29 cellular contexts compared by ENCODE assay signal in genomic region chr4:3362431-3363287, GRCh38.
A peak's percentile ranks its signal among the peaks of the same experiment; 100 is the strongest.
DNase-seq lines count a peak whose midpoint lies in the region; ATAC-seq and TF ChIP-seq lines count a peak whose summit lies in the region.
"Had no signal": no experiment of that assay in that cellular context is flagged by ENCODE, and none has a peak within 500 bp of the region (broad histone marks: within the 10 kb centered on the region; RNA-seq: fewer than 3 reads in every experiment).

No MANE protein-coding gene starts in this region.

- H3K36me3 Mint-ChIP-seq in WTC11 (no peaks in the 10 kb centered on the region), glutamatergic neuron (ENCODE audit: unreplicated experiment) (no peaks in the 10 kb centered on the region)
- H3K36me3 Mint-ChIP-seq: activated naive CD8-positive, alpha-beta T cell treated with anti-CD3 and anti-CD28 coated beads, Interleukin-2, amount 10 ng/mL, durations not matched to agents 7 days and 5 days; natural killer cell had no signal

- no peaks in the 10 kb centered on the region for H3K9me3 Mint-ChIP-seq in WTC11
- H3K9me3 Mint-ChIP-seq in glutamatergic neuron (ENCODE audit: unreplicated experiment): peaks cover 14% of the 10 kb centered on the region
- H3K9me3 Mint-ChIP-seq: activated CD4-positive, alpha-beta memory T cell treated with anti-CD3 and anti-CD28 coated beads, Interleukin-2, amount 10 ng/mL, durations not matched to agents 7 days and 5 days; activated naive CD8-positive, alpha-beta T cell treated with anti-CD3 and anti-CD28 coated beads, Interleukin-2, amount 10 ng/mL, durations not matched to agents 7 days and 5 days had no signal

- intact Hi-C loops in upper lobe of right lung (cut with DNase I): no loop called here

- H3K4me1 Mint-ChIP-seq in WTC11: peaks cover 7% of the 10 kb centered on the region
- peaks cover 31% of the 10 kb centered on the region for H3K4me1 Mint-ChIP-seq in glutamatergic neuron (ENCODE audit: low read depth, unreplicated experiment)
- H3K4me1 Mint-ChIP-seq: activated naive CD8-positive, alpha-beta T cell treated with anti-CD3 and anti-CD28 coated beads, Interleukin-2, amount 10 ng/mL, durations not matched to agents 7 days and 5 days had no signal

- no peak overlapping the region for H3K27ac ChIP-seq in upper lobe of right lung
- H3K27ac ChIP-seq: upper lobe of left lung had no signal

- ATAC-seq in WTC11: no peak
- peak; percentile 6 for ATAC-seq in upper lobe of right lung
- ATAC-seq: mucosa of descending colon, Right ventricle myocardium inferior had no signal

- H3K36me3 ChIP-seq in upper lobe of right lung: no peaks in the 10 kb centered on the region
- H3K36me3 ChIP-seq: upper lobe of left lung had no signal

- DNase-seq in activated CD8-positive, alpha-beta memory T cell treated with anti-CD3 and anti-CD28 coated beads for 24 hours: peak; percentile 33
- no peak for DNase-seq in activated CD8-positive, alpha-beta memory T cell treated with anti-CD3 and anti-CD28 coated beads, Interleukin-2, amount 50 U/mL, for 4 hours
- DNase-seq in WTC11 (ENCODE audit: low spot score) (no peak), glutamatergic neuron (no peak), upper lobe of right lung (no peak), NCI-H774 (lab: John Stamatoyannopoulos, UW) (no peak), NCI-H1048 (lab: John Stamatoyannopoulos, UW) (no peak), SHP77 (lab: John Stamatoyannopoulos, UW) (no peak)
- DNase-seq: 8988T; activated CD4-positive, alpha-beta memory T cell treated with anti-CD3 and anti-CD28 coated beads, Interleukin-2, amount 10 ng/mL, durations not matched to agents 7 days and 5 days; activated CD4-positive, CD25-positive, alpha-beta regulatory T cell treated with anti-CD3 and anti-CD28 coated beads, Interleukin-2, amount 50 U/mL, for 72 hours; activated gamma-delta T cell; activated naive CD8-positive, alpha-beta T cell treated with anti-CD3 and anti-CD28 coated beads, Interleukin-2, amount 10 ng/mL, durations not matched to agents 7 days and 5 days; activated T-cell treated with anti-CD3 and anti-CD28 coated beads for 4 hours; caudate nucleus; DMS79 treated with DMSO at 0.1 percent for 48 hours; GDM1; Karpas-422; natural killer cell; NCI-H1417 treated with DMSO at 0.1 percent for 48 hours; NCI-H2029 treated with DMSO at 0.1 percent for 48 hours; NCI-H226; NCI-H69; small intestine; stimulated activated naive CD4-positive, alpha-beta T cell; T-helper 2 cell had no signal

- H3K9me3 ChIP-seq in upper lobe of right lung: no peaks in the 10 kb centered on the region
- H3K9me3 ChIP-seq: mucosa of descending colon, upper lobe of left lung had no signal

- no peak for TF ChIP-seq CTCF in WTC11 (IDR thresholded peaks at IDR 0.05)
- TF ChIP-seq CTCF in glutamatergic neuron (IDR thresholded peaks at IDR 0.05; ENCODE audit: partially characterized antibody, unreplicated experiment): no peak
- TF ChIP-seq CTCF in upper lobe of right lung (IDR thresholded peaks at IDR 0.05): no peak

- POLR2A ChIA-PET in WTC11 (lab: Charles Lee): no interaction called here

- no peaks in the 10 kb centered on the region for H3K4me1 ChIP-seq in upper lobe of right lung

- no peaks in the 10 kb centered on the region for H3K27me3 Mint-ChIP-seq in WTC11 (ENCODE audit: low read depth)
- H3K27me3 Mint-ChIP-seq in glutamatergic neuron (ENCODE audit: unreplicated experiment): peaks cover 11% of the 10 kb centered on the region

- peak overlapping the region; percentile 66 for H3K27ac Mint-ChIP-seq in WTC11
- peak overlapping the region; percentile 67 for H3K27ac Mint-ChIP-seq in glutamatergic neuron (ENCODE audit: unreplicated experiment)
- H3K27ac Mint-ChIP-seq: activated CD4-positive, alpha-beta memory T cell treated with anti-CD3 and anti-CD28 coated beads, Interleukin-2, amount 10 ng/mL, durations not matched to agents 7 days and 5 days; activated naive CD8-positive, alpha-beta T cell treated with anti-CD3 and anti-CD28 coated beads, Interleukin-2, amount 10 ng/mL, durations not matched to agents 7 days and 5 days had no signal

- no peak overlapping the region for H3K4me3 ChIP-seq in upper lobe of right lung
- H3K4me3 ChIP-seq: mucosa of descending colon, upper lobe of left lung had no signal

- H3K4me3 Mint-ChIP-seq in WTC11 (no peak overlapping the region), glutamatergic neuron (ENCODE audit: unreplicated experiment) (no peak overlapping the region)
- H3K4me3 Mint-ChIP-seq: activated CD4-positive, alpha-beta memory T cell treated with anti-CD3 and anti-CD28 coated beads, Interleukin-2, amount 10 ng/mL, durations not matched to agents 7 days and 5 days; activated naive CD8-positive, alpha-beta T cell treated with anti-CD3 and anti-CD28 coated beads, Interleukin-2, amount 10 ng/mL, durations not matched to agents 7 days and 5 days; natural killer cell had no signal

- CTCF ChIA-PET in WTC11 (lab: Charles Lee): interaction anchor here (0.7 to 1.2 kb wide), 3 partner anchors 10 to 44 kb away, joined by 3 to 4 read pairs (median 3); no protein-coding TSS in a partner anchor

- H3K27me3 ChIP-seq in upper lobe of right lung: no peaks in the 10 kb centered on the region
- H3K27me3 ChIP-seq: upper lobe of left lung had no signal

TF ChIP-seq in WTC11, 78 proteins besides CTCF, POLR2A, EP300 and RAD21:
- TF ChIP-seq CBFB (CRISPR knock-in tag; IDR thresholded peaks at IDR 0.05; ENCODE audit: low read depth) (no peak), ZBTB43 (CRISPR knock-in tag; IDR thresholded peaks at IDR 0.05) (peak; percentile 98)
- TF ChIP-seq, protein P1, sequence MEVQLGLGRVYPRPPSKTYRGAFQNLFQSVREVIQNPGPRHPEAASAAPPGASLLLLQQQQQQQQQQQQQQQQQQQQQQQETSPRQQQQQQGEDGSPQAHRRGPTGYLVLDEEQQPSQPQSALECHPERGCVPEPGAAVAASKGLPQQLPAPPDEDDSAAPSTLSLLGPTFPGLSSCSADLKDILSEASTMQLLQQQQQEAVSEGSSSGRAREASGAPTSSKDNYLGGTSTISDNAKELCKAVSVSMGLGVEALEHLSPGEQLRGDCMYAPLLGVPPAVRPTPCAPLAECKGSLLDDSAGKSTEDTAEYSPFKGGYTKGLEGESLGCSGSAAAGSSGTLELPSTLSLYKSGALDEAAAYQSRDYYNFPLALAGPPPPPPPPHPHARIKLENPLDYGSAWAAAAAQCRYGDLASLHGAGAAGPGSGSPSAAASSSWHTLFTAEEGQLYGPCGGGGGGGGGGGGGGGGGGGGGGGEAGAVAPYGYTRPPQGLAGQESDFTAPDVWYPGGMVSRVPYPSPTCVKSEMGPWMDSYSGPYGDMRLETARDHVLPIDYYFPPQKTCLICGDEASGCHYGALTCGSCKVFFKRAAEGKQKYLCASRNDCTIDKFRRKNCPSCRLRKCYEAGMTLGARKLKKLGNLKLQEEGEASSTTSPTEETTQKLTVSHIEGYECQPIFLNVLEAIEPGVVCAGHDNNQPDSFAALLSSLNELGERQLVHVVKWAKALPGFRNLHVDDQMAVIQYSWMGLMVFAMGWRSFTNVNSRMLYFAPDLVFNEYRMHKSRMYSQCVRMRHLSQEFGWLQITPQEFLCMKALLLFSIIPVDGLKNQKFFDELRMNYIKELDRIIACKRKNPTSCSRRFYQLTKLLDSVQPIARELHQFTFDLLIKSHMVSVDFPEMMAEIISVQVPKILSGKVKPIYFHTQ (CRISPR knock-in tag; IDR thresholded peaks at IDR 0.05): no peak
